ENCODE assay signal across 12 cellular contexts in the genomic region with DNA sequence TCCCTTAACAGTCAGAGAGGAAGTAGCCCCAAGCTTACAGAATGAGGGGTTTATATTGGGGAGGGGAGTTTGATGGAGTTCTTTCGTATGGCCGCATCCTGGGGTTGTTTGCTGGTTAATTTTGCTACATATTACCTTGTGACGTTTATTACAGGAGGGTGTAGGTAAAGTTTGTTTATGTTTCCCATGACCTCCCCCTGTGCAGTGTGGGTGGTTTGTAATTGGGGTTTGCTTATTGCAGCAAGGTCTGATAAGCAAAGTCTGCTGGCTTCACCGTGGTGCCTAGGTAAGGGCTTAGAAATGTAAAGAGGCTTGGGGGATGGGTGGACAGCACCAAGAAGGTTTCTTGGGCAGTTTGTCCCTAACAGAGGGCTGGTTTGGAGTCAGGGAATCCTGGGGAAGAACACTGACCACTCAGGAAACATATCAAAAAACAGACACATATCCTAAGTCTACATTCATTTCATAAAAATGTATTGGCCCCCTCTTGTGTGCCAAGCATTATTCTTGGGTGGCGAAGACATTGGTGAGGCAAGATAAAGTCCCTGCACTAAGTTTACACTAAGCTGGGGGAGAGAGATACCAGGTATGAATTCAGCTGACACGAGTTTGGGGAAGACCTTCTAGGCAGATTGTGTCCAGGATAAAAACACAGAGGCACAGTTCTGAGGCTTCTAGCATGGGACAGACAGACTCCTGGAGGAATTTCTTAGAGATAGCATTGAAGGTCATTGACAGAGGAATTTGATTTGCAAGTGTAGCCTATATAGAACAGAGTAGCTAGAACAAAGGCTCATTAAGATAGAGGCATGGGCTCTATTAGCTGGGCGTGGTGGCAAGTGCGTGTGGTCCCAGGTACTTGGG. TPM values are rescaled to one million over a fixed set of nuclear protein-coding genes. Genes with fewer than 3 reads are reported as not detected.
DNase-seq lines count a peak whose midpoint lies in the region; ATAC-seq and TF ChIP-seq lines count a peak whose summit lies in the region.
"Had no signal": no experiment of that assay in that cellular context is flagged by ENCODE, and none has a peak within 500 bp of the region (broad histone marks: within the 10 kb centered on the region; RNA-seq: fewer than 3 reads in every experiment).

No MANE protein-coding gene starts in this region.

- peaks cover 43% of the 10 kb centered on the region for H3K4me1 ChIP-seq in cardiac muscle cell (ENCODE audit: low read depth)
- peaks cover 0 to 39% of the 10 kb centered on the region in 2 donors for H3K4me1 ChIP-seq in right atrium auricular region
- peaks cover 0 to 27% (median 14%) of the 10 kb centered on the region in 4 donors for H3K4me1 ChIP-seq in transverse colon
- H3K4me1 ChIP-seq: foreskin keratinocyte had no signal

- no peak overlapping the region for H3K4me3 ChIP-seq in cardiac muscle cell
- no peak overlapping the region for H3K4me3 ChIP-seq in right atrium auricular region
- H3K4me3 ChIP-seq in transverse colon, result no peak overlapping the region

- no peak for TF ChIP-seq POLR2A in transverse colon (IDR thresholded peaks at IDR 0.05)

- H3K9me3 ChIP-seq in cardiac muscle cell (ENCODE audit: low read depth) (no peaks in the 10 kb centered on the region), right atrium auricular region (no peaks in the 10 kb centered on the region), transverse colon (no peaks in the 10 kb centered on the region)

- ATAC-seq in left cardiac atrium, result no peak

- no peak for TF ChIP-seq EP300 in transverse colon (IDR thresholded peaks at IDR 0.05; ENCODE audit: low read depth)

- TF ChIP-seq CTCF in cardiac muscle cell (IDR thresholded peaks at IDR 0.05; ENCODE audit: low read depth, low read length) (no peak), right atrium auricular region (IDR thresholded peaks at IDR 0.05) (no peak), transverse colon (IDR thresholded peaks at IDR 0.05) (no peak)

- in situ Hi-C loops in transverse colon (cut with MboI; ENCODE audit: low pct_ligation_motif_present in 1 of 4, low pct_unique_long_range_greater_than_20kb in 1 of 4, low sequenced_read_pairs in 3 of 4), result no loop called here

- H3K27me3 ChIP-seq in cardiac muscle cell (no peaks in the 10 kb centered on the region), right atrium auricular region (no peaks in the 10 kb centered on the region), transverse colon (no peaks in the 10 kb centered on the region)
- H3K27me3 ChIP-seq: brain microvascular endothelial cell, foreskin keratinocyte had no signal

- DNase-seq in cardiac muscle cell (ENCODE audit: low read depth in 1 of 2, low spot score in 1 of 2) (no peak), left cardiac atrium (no peak), right atrium auricular region (ENCODE audit: low spot score) (no peak), transverse colon (no peak), foreskin melanocyte (no peak)
- no peak for DNase-seq in activated CD8-positive, alpha-beta memory T cell treated with anti-CD3 and anti-CD28 coated beads for 24 hours
- DNase-seq: NCI-H187; stimulated activated CD4-positive, alpha-beta T cell treated with anti-CD3 and anti-CD28 coated beads, Interleukin-1b, Interleukin-23, amount 100 ng/mL, for 48 hours; T-helper 9 cell had no signal

- H3K36me3 ChIP-seq in cardiac muscle cell (no peaks in the 10 kb centered on the region), right atrium auricular region (no peaks in the 10 kb centered on the region), transverse colon (no peaks in the 10 kb centered on the region)
- H3K36me3 ChIP-seq: brain microvascular endothelial cell had no signal

- H3K27ac ChIP-seq in cardiac muscle cell, result peak overlapping the region; percentile 88
- peak overlapping the region; percentile 69 to 90 for H3K27ac ChIP-seq in right atrium auricular region
- H3K27ac ChIP-seq in transverse colon, result peak overlapping the region; percentile 25 to 53 (median 46)
- H3K27ac ChIP-seq: brain microvascular endothelial cell, foreskin keratinocyte, HL-60 had no signal

- intact Hi-C loops in left cardiac atrium (cut with DNase I), result no loop called here
- intact Hi-C loops in transverse colon (cut with DNase I; ENCODE audit: low total_unique reads), result no loop called here

- WGBS in transverse colon (ENCODE audit: low coverage in 1 of 2), 2 donors, result 46 to 53% methylated on average over 3 to 8 of the region's 8 CpGs

RNA-seq across cellular contexts. Expression of gene ZNF764, which starts 9.6 kb away (rescaled TPM):
- total RNA-seq in cardiac muscle cell (25.3 and 34.7 TPM in 2 replicates), left cardiac atrium (1 to 10 TPM; 5.7 to 8.7 TPM), right atrium auricular region (10 to 100 TPM; 12.0 to 16.9 TPM), transverse colon (10 to 100 TPM; 17.9 to 48.0 (median 23.2) TPM)
- polyA plus RNA-seq in cardiac muscle cell, result 12.0 and 17.9 TPM in 2 replicates

RNA-seq across cellular contexts. Expression of gene ZNF747, which starts 14.0 kb away (rescaled TPM):
- total RNA-seq in cardiac muscle cell (16.2 and 17.7 TPM in 2 replicates), left cardiac atrium (1 to 10 TPM; 8.0 to 8.2 TPM), right atrium auricular region (10 to 100 TPM; 13.3 to 16.2 TPM), transverse colon (10 to 100 TPM; 16.0 to 25.7 (median 16.8) TPM)
- 12.7 and 17.5 TPM in 2 replicates for polyA plus RNA-seq in cardiac muscle cell

RNA-seq across cellular contexts. Expression of gene ZNF768, which starts 22.3 kb away (rescaled TPM):
- 73.1 and 79.1 TPM in 2 replicates for total RNA-seq in cardiac muscle cell
- 19.4 and 31.0 TPM in 2 replicates for polyA plus RNA-seq in cardiac muscle cell
- 10 to 100 TPM; 46.4 to 55.5 TPM for total RNA-seq in left cardiac atrium
- 10 to 100 TPM; 41.1 to 51.4 TPM for total RNA-seq in right atrium auricular region
- 100 to 1,000 TPM in 1 of 4 donors, 10 to 100 TPM in 3; 54.7 to 116 (median 74.9) TPM for total RNA-seq in transverse colon

RNA-seq across cellular contexts. Expression of gene ZNF688, which starts 22.9 kb away (rescaled TPM):
- total RNA-seq in cardiac muscle cell, result 18.3 and 22.0 TPM in 2 replicates
- 12.4 and 25.0 TPM in 2 replicates for polyA plus RNA-seq in cardiac muscle cell
- 10 to 100 TPM in 1 of 2 donors, 1 to 10 TPM in 1; 7.9 to 12.5 TPM for total RNA-seq in left cardiac atrium
- total RNA-seq in right atrium auricular region, result 10 to 100 TPM in 1 of 2 donors, 1 to 10 TPM in 1; 9.6 to 13.5 TPM
- total RNA-seq in transverse colon, result 10 to 100 TPM; 22.9 to 64.3 (median 43.5) TPM

RNA-seq across cellular contexts. Expression of gene ZNF785, which starts 36.9 kb away (rescaled TPM):
- 19.3 and 25.5 TPM in 2 replicates for total RNA-seq in cardiac muscle cell
- polyA plus RNA-seq in cardiac muscle cell, result 12.0 and 12.9 TPM in 2 replicates
- 1 to 10 TPM; 8.2 to 9.8 TPM for total RNA-seq in left cardiac atrium
- total RNA-seq in right atrium auricular region, result 1 to 10 TPM; 5.5 to 6.0 TPM
- 100 to 1,000 TPM in 1 of 4 donors, 10 to 100 TPM in 3; 17.2 to 131 (median 20.5) TPM for total RNA-seq in transverse colon
